ENCODE assay signal across 23 cellular contexts in the genomic region with DNA sequence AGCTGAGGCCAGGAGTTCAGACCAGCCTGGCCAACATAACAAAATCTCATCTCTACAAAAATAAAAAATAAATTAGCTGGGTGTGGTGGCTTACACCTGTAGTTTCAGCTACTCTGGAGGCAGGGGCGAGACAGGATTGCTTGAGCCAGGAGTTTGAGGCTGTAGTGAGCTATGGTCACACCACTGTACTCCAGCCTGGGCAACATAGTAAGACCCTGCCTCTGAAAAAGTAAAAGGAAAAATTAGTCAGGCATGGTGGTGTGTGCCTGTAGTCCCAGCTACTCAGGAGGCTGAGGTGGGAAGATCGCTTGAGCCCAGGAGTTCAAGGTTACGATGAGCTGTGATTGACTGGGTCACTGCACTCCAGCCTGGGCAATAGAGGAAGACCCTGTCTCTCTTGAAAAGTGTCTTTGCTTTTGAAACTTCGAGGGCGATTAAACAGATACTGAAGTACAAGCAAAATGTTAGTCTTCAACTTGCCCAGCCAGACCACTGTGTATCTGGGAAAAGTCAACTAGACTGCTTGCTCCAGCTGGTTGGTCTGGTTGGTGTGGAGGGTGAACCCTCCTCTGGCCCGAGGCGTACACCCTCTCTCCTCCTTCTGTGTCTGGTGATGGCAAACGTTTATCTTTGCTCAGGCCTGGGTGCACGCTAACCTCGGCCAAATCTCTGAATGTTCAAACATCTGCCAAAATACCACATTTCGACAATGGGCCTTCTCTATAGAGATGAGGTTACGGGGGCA.
A peak's percentile ranks its signal among the peaks of the same experiment; 100 is the strongest.
DNase-seq lines count a peak whose midpoint lies in the region; ATAC-seq and TF ChIP-seq lines count a peak whose summit lies in the region.
"Had no signal": no experiment of that assay in that cellular context is flagged by ENCODE, and none has a peak within 500 bp of the region (broad histone marks: within the 10 kb centered on the region; RNA-seq: fewer than 3 reads in every experiment).

No MANE protein-coding gene starts in this region.

- TF ChIP-seq CTCF in RWPE1 (conservative IDR thresholded peaks at IDR 0.05; ENCODE audit: low read depth) (no peak), gastroesophageal sphincter (IDR thresholded peaks at IDR 0.05) (no peak), sigmoid colon (IDR thresholded peaks at IDR 0.05) (no peak)

- intact Hi-C loops in sigmoid colon (cut with DNase I): no loop called here

- H3K27ac ChIP-seq in ACC112 (ENCODE audit: low read depth, low read length): peak overlapping the region; percentile 85
- H3K27ac ChIP-seq in RWPE1: peak overlapping the region; percentile 74
- peak overlapping the region in 3 of 4 donors; percentile 34 to 87 (median 49) for H3K27ac ChIP-seq in gastroesophageal sphincter
- H3K27ac ChIP-seq in sigmoid colon: peak overlapping the region; percentile 57 to 96 (median 83)
- H3K27ac ChIP-seq: SK-N-MC had no signal

- peaks cover 89% of the 10 kb centered on the region for H3K79me2 ChIP-seq in ACC112 (ENCODE audit: control insufficient read depth, insufficient read depth, low read length, unreplicated experiment)

- H3K27me3 ChIP-seq in ACC112 (ENCODE audit: insufficient read depth, low read length): no peaks in the 10 kb centered on the region
- H3K27me3 ChIP-seq in gastroesophageal sphincter: no peaks in the 10 kb centered on the region
- H3K27me3 ChIP-seq in sigmoid colon: no peaks in the 10 kb centered on the region
- H3K27me3 ChIP-seq: heart right ventricle had no signal

- H2AFZ ChIP-seq in ACC112 (ENCODE audit: low read length, unreplicated experiment): no peak overlapping the region
- H2AFZ ChIP-seq: GM23338 had no signal

- no peak overlapping the region for H3K4me3 ChIP-seq in ACC112 (ENCODE audit: low read depth, low read length)
- H3K4me3 ChIP-seq in gastroesophageal sphincter: no peak overlapping the region
- H3K4me3 ChIP-seq in sigmoid colon: no peak overlapping the region
- H3K4me3 ChIP-seq: GM23338, heart right ventricle, SK-N-MC had no signal

- TF ChIP-seq EP300 in gastroesophageal sphincter (IDR thresholded peaks at IDR 0.05) (no peak), sigmoid colon (IDR thresholded peaks at IDR 0.05) (no peak)

- CTCF ChIA-PET in RWPE1 (lab: Yijun Ruan, JAX): interaction anchor here (1.6 kb wide), 1 partner anchor 276 kb away, joined by 4 read pairs; no protein-coding TSS in a partner anchor

- DNase-seq in RWPE1 (ENCODE audit: low spot score): no peak
- no peak for DNase-seq in sigmoid colon
- no peak for DNase-seq in NCI-H128 (lab: John Stamatoyannopoulos, UW; ENCODE audit: unreplicated experiment)
- DNase-seq in midbrain (lab: John Stamatoyannopoulos, UW): no peak
- DNase-seq in kidney tubule cell (ENCODE audit: low spot score): no peak
- no peak for DNase-seq in NCI-H1930 (lab: John Stamatoyannopoulos, UW)
- DNase-seq: activated CD8-positive, alpha-beta memory T cell treated with anti-CD3 and anti-CD28 coated beads, Interleukin-2, amount 50 U/mL, for 4 hours; cerebellar nuclear complex; foreskin fibroblast; GDM1; heart right ventricle; Karpas-422; mesenchymal stem cell; naive B cell; NCI-H1048; NCI-H187 treated with DMSO at 0.1 percent for 48 hours; NCI-H69; nucleus accumbens; stimulated activated naive CD4-positive, alpha-beta T cell treated with Interleukin-2 at 50 U/mL for 16 hours had no signal

- H3K36me3 ChIP-seq in ACC112 (ENCODE audit: insufficient read depth, low read length) (no peaks in the 10 kb centered on the region), gastroesophageal sphincter (no peaks in the 10 kb centered on the region), sigmoid colon (peaks cover 0 to 5% (median 0%) of the 10 kb centered on the region in 4 donors)

- 75 to 76% methylated on average over 7 to 12 of the region's 12 CpGs for WGBS in gastroesophageal sphincter (ENCODE audit: low coverage in 1 of 2), 2 donors
- 84 to 92% methylated on average over 12 of the region's 12 CpGs for WGBS in sigmoid colon, 2 donors

- H3K4me1 ChIP-seq in ACC112 (ENCODE audit: control insufficient read depth, insufficient read depth, low read length, unreplicated experiment) (peaks cover 86% of the 10 kb centered on the region), gastroesophageal sphincter (peaks cover 0 to 99% (median 55%) of the 10 kb centered on the region in 3 donors), sigmoid colon (peaks cover 0 to 97% (median 93%) of the 10 kb centered on the region in 4 donors)

- H3K9me3 ChIP-seq in gastroesophageal sphincter: no peaks in the 10 kb centered on the region
- H3K9me3 ChIP-seq in sigmoid colon: no peaks in the 10 kb centered on the region
- H3K9me3 ChIP-seq: heart right ventricle had no signal

- TF ChIP-seq POLR2A in gastroesophageal sphincter (IDR thresholded peaks at IDR 0.05) (no peak), sigmoid colon (IDR thresholded peaks at IDR 0.05) (no peak)

- no peak for ATAC-seq in gastroesophageal sphincter
- ATAC-seq: GM23338, heart right ventricle had no signal

- POLR2A ChIA-PET in RWPE1 (lab: Yijun Ruan, JAX; ENCODE audit: low non-redundant PET): no interaction called here
